12 cellular contexts compared by ENCODE assay signal in the genomic region with DNA sequence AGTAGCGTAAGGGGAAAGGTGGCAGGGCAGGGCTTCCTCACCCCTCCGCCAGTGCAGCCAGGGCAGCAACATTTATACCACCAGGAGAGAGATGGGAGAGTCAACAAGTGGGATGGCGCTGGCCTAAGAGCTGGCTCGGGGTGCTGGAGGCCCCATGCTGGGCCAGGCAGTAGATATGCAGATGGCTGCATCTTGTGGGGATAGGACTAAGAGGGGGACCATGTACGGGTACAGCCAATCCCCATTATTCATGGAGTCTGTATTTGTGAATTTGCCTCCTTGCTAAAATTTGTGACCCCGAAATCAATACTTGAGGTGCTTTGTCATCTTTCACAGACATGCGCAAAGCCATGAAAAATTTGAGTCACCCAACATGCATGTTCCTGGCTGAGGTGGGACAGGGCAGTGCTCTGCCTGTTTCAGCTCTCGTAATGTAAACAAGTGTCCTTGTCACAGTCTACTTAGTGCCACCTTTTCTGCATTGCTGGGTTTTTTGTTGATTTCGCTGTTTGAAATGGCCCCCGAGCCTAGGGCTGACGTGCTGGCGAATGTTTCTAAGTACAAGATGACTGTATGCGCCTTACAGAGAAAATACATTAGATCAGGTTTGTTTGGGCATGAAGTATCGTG. TPM values are rescaled to one million over a fixed set of nuclear protein-coding genes. Genes with fewer than 3 reads are reported as not detected.
A peak's percentile ranks its signal among the peaks of the same experiment; 100 is the strongest.
DNase-seq lines count a peak whose midpoint lies in the region; ATAC-seq and TF ChIP-seq lines count a peak whose summit lies in the region.
"Had no signal": no experiment of that assay in that cellular context is flagged by ENCODE, and none has a peak within 500 bp of the region (broad histone marks: within the 10 kb centered on the region; RNA-seq: fewer than 3 reads in every experiment).

No MANE protein-coding gene starts in this region.

- H2BK15ac ChIP-seq in mesenchymal stem cell (ENCODE audit: low read depth, poor library complexity, severe bottlenecking), result no peak overlapping the region

- peak overlapping the region; percentile 78 for H3K4me3 Mint-ChIP-seq in CD4-positive, alpha-beta T cell
- H3K4me3 Mint-ChIP-seq in T-helper 2 cell treated with Interferon-gamma antibody and Interleukin-4, amounts not matched to agents 5 μg/mL and 100 μg/mL, for 36 hours, result peak overlapping the region; percentile 80
- H3K4me3 Mint-ChIP-seq in HFFc6, result no peak overlapping the region

- H3K4ac ChIP-seq in mesenchymal stem cell (ENCODE audit: low read depth in 1 of 2, low read length in 2 of 2), result no peak overlapping the region

- H3K23ac ChIP-seq in mesenchymal stem cell (ENCODE audit: low read length in 2 of 2), result no peak overlapping the region

- H3K9me3 ChIP-seq in CD4-positive, alpha-beta T cell (ENCODE audit: control insufficient read depth, low read length), result no peaks in the 10 kb centered on the region
- H3K9me3 ChIP-seq in mesenchymal stem cell (ENCODE audit: control insufficient read depth, low read length), result no peaks in the 10 kb centered on the region
- H3K9me3 ChIP-seq: Caco-2 had no signal

- H3K79me1 ChIP-seq in mesenchymal stem cell (replicated peaks; ENCODE audit: low read length, poor library complexity, severe bottlenecking), result peaks cover 2% of the 10 kb centered on the region

- no peaks in the 10 kb centered on the region for H3K27me3 ChIP-seq in CD4-positive, alpha-beta T cell (ENCODE audit: control insufficient read depth, insufficient read depth, low read length)
- H3K27me3 ChIP-seq in mesenchymal stem cell (ENCODE audit: control insufficient read depth in 1 of 2, insufficient read depth in 1 of 2, low read length in 2 of 2), result no peaks in the 10 kb centered on the region

- no peak overlapping the region for H3K18ac ChIP-seq in mesenchymal stem cell (ENCODE audit: low read depth in 1 of 2, low read length in 2 of 2)

- in situ Hi-C loops in GM18951 (cut with MboI; ENCODE audit: low sequenced_read_pairs, unreplicated experiment), result no loop called here

- no peak overlapping the region for H2AK5ac ChIP-seq in mesenchymal stem cell (ENCODE audit: low read length, severe bottlenecking)

- peak overlapping the region; percentile 70 for H4K91ac ChIP-seq in mesenchymal stem cell (ENCODE audit: low read length)

- H3K27ac ChIP-seq in CD4-positive, alpha-beta T cell (ENCODE audit: low read depth, low read length), result peak overlapping the region; percentile 78
- H3K27ac ChIP-seq in mesenchymal stem cell (ENCODE audit: low read length, poor library complexity, severe bottlenecking), result no peak overlapping the region

- H3K27ac Mint-ChIP-seq in CD4-positive, alpha-beta T cell, result peak overlapping the region; percentile 94
- peak overlapping the region; percentile 98 for H3K27ac Mint-ChIP-seq in T-helper 2 cell treated with Interferon-gamma antibody and Interleukin-4, amounts not matched to agents 5 μg/mL and 100 μg/mL, for 36 hours
- no peak overlapping the region for H3K27ac Mint-ChIP-seq in HFFc6

- 89% methylated on average over 14 of the region's 14 CpGs for WGBS in mesenchymal stem cell

- CTCF ChIA-PET in CD4-positive, alpha-beta T cell (lab: Charles Lee), result interaction anchor here (1.3 to 2.5 kb wide), 4 partner anchors 19 to 236 kb away, joined by 3 to 8 read pairs (median 4); partner anchors contain the start of genes BYSL and MED20
- CTCF ChIA-PET in HEK293T (lab: Yijun Ruan, JAX), result no interaction called here

- TF ChIP-seq CTCF in CD4-positive, alpha-beta T cell (IDR thresholded peaks at IDR 0.05), result no peak
- TF ChIP-seq CTCF in HFFc6 (IDR thresholded peaks at IDR 0.05), result no peak

- no peak overlapping the region for H2AFZ ChIP-seq in mesenchymal stem cell (ENCODE audit: low read depth, low read length)

- no peak overlapping the region for H2BK5ac ChIP-seq in mesenchymal stem cell (ENCODE audit: low read depth, low read length, poor library complexity, severe bottlenecking)

- no peak for DNase-seq in CD4-positive, alpha-beta T cell
- DNase-seq in T-helper 2 cell treated with Interferon-gamma antibody and Interleukin-4, amounts not matched to agents 5 μg/mL and 100 μg/mL, for 36 hours (ENCODE audit: low spot score), result no peak
- DNase-seq in mesenchymal stem cell (no peak), HFFc6 (no peak), HEK293T (ENCODE audit: extremely low spot score) (no peak), NCI-H1092 (lab: John Stamatoyannopoulos, UW) (no peak)
- DNase-seq: Caco-2; midbrain; NK-92 treated with Interleukin-12 subunit alpha and Interleukin-12 subunit beta, amount 100 ng/mL, for 24 hours; SW 1271 had no signal

- ATAC-seq in CD4-positive, alpha-beta T cell (ENCODE audit: poor library complexity), result peak; percentile 1
- ATAC-seq in HG02973 (IDR thresholded peaks at IDR 0.05; ENCODE audit: unreplicated experiment), result no peak

- no peak overlapping the region for H3K4me3 ChIP-seq in mesenchymal stem cell (ENCODE audit: insufficient read depth in 1 of 2, low read depth in 1 of 2, low read length in 2 of 2)

- H2BK12ac ChIP-seq in mesenchymal stem cell (ENCODE audit: low read length in 2 of 2), result peak overlapping the region in 1 of 2 experiments; percentile 3

- H3K14ac ChIP-seq in mesenchymal stem cell (ENCODE audit: low read length in 2 of 2), result no peak overlapping the region

- H4K8ac ChIP-seq in mesenchymal stem cell (ENCODE audit: low read length), result no peak overlapping the region

- H3K27me3 Mint-ChIP-seq in CD4-positive, alpha-beta T cell, result no peaks in the 10 kb centered on the region
- no peaks in the 10 kb centered on the region for H3K27me3 Mint-ChIP-seq in T-helper 2 cell treated with Interferon-gamma antibody and Interleukin-4, amounts not matched to agents 5 μg/mL and 100 μg/mL, for 36 hours (ENCODE audit: low read depth)
- H3K27me3 Mint-ChIP-seq in HFFc6 (ENCODE audit: insufficient read depth), result peaks cover 12% of the 10 kb centered on the region

- H3K4me2 ChIP-seq in mesenchymal stem cell (ENCODE audit: low read length, poor library complexity, severe bottlenecking), result no peak overlapping the region

- peaks cover 82% of the 10 kb centered on the region for H3K36me3 Mint-ChIP-seq in CD4-positive, alpha-beta T cell (ENCODE audit: low read depth)
- peaks cover 41% of the 10 kb centered on the region for H3K36me3 Mint-ChIP-seq in T-helper 2 cell treated with Interferon-gamma antibody and Interleukin-4, amounts not matched to agents 5 μg/mL and 100 μg/mL, for 36 hours (ENCODE audit: low read depth)
- no peaks in the 10 kb centered on the region for H3K36me3 Mint-ChIP-seq in HFFc6 (ENCODE audit: low read depth)

- H2BK120ac ChIP-seq in mesenchymal stem cell (ENCODE audit: low read depth, low read length), result no peak overlapping the region

- POLR2A ChIA-PET in CD4-positive, alpha-beta T cell (lab: Charles Lee), result interaction anchor here (0.9 to 2.7 kb wide), 14 partner anchors 8 to 236 kb away, joined by 3 to 20 read pairs (median 9); partner anchors contain the start of genes BYSL, CCND3, MED20 and TAF8
- POLR2A ChIA-PET in HEK293T (lab: Yijun Ruan, JAX), result no interaction called here

- H3K4me1 Mint-ChIP-seq in CD4-positive, alpha-beta T cell (ENCODE audit: low read depth), result peaks cover 73% of the 10 kb centered on the region
- peaks cover 56% of the 10 kb centered on the region for H3K4me1 Mint-ChIP-seq in T-helper 2 cell treated with Interferon-gamma antibody and Interleukin-4, amounts not matched to agents 5 μg/mL and 100 μg/mL, for 36 hours (ENCODE audit: low read depth)
- H3K4me1 Mint-ChIP-seq in HFFc6 (ENCODE audit: low read depth), result peaks cover 8% of the 10 kb centered on the region

- no peaks in the 10 kb centered on the region for H3K4me1 ChIP-seq in mesenchymal stem cell (ENCODE audit: control insufficient read depth, insufficient read depth, low read depth, low read length)
- H3K4me1 ChIP-seq: Caco-2 had no signal

- TF ChIP-seq POLR2A in GM18951 (IDR thresholded peaks at IDR 0.05; ENCODE audit: extremely low read depth, insufficient read depth, insufficient read length), result peak; percentile 40

- no peak overlapping the region for H3K9ac ChIP-seq in mesenchymal stem cell (ENCODE audit: low read length)

- intact Hi-C loops in CD4-positive, alpha-beta T cell (cut with DNase I, micrococcal nuclease), result loop anchor here (2.0 to 5.0 kb wide), 5 partner anchors 14 to 86 kb away; no protein-coding TSS in a partner anchor

- peaks cover 0 to 2% of the 10 kb centered on the region in 2 experiments for H3K36me3 ChIP-seq in mesenchymal stem cell (ENCODE audit: control insufficient read depth in 1 of 2, insufficient read depth in 2 of 2, low read depth in 1 of 2, low read length in 2 of 2)

- no peaks in the 10 kb centered on the region for H3K9me3 Mint-ChIP-seq in CD4-positive, alpha-beta T cell
- no peaks in the 10 kb centered on the region for H3K9me3 Mint-ChIP-seq in T-helper 2 cell treated with Interferon-gamma antibody and Interleukin-4, amounts not matched to agents 5 μg/mL and 100 μg/mL, for 36 hours
- no peaks in the 10 kb centered on the region for H3K9me3 Mint-ChIP-seq in HFFc6

TF ChIP-seq in HEK293T, 16 proteins besides CTCF, POLR2A, EP300 and RAD21:
- TF ChIP-seq NFRKB (IDR thresholded peaks at IDR 0.05) (no peak), BHLHE40 (IDR thresholded peaks at IDR 0.05; ENCODE audit: borderline replicate concordance) (no peak), ARNT (IDR thresholded peaks at IDR 0.05) (no peak), PKNOX1 (IDR thresholded peaks at IDR 0.05) (no peak), LEF1 (IDR thresholded peaks at IDR 0.05; ENCODE audit: borderline replicate concordance) (no peak), L3MBTL2 (conservative IDR thresholded peaks at IDR 0.05) (no peak), FOXM1 (IDR thresholded peaks at IDR 0.05; ENCODE audit: borderline replicate concordance) (no peak)

RNA-seq across cellular contexts. Expression of gene TAF8, which starts 27.5 kb away (rescaled TPM):
- total RNA-seq in CD4-positive, alpha-beta T cell, result 10 to 100 TPM; 30.1 to 34.7 TPM
- 17.9 TPM for polyA plus RNA-seq in mesenchymal stem cell (2013, experiment 1 of 2)
- polyA plus RNA-seq in mesenchymal stem cell (2013, experiment 2 of 2), result 18.2 TPM
- total RNA-seq in HFFc6 (2021; fragmentation: NEBNext Ultra II Directional; extraction: Animal tissue kit (Norgen Biotek cat#: 25700)), result 10 to 100 TPM; 14.9 to 19.0 (median 16.0) TPM
